ENCODE assay signal across 1 cellular context in the genomic region with DNA sequence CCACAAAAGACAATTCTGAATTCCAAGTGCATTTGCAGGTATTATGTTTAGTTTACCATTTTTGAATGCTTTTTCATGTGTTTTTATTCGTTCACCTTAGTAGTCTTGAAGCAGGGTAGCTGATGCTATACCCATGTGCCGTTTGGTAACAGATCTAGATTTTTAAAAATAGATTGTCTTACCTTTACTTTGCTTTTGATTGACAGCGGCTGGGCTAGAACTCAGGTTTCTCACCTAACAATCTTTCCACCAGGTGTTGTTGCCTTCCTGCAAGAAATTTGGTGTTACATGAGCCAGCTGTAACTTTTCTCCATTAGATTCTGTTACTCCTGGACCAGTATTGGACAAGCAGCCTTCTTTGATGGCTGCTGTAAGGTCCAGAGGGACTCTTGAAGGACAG.
TF ChIP-seq lines count a peak whose summit lies in the region.

No MANE protein-coding gene starts in this region.

TF ChIP-seq in endothelial cell of umbilical vein, 7 proteins besides CTCF, POLR2A, EP300 and RAD21:
- no peak for TF ChIP-seq MYC (IDR thresholded peaks at IDR 0.05; ENCODE audit: low read depth, low read length)
- TF ChIP-seq FOS (IDR thresholded peaks at IDR 0.05; ENCODE audit: borderline replicate concordance, insufficient read depth, low read length), result no peak
- no peak for TF ChIP-seq JUN (IDR thresholded peaks at IDR 0.05; ENCODE audit: borderline replicate concordance, insufficient read depth, insufficient read length, low read depth)
- TF ChIP-seq EZH2 (IDR thresholded peaks at IDR 0.05; ENCODE audit: borderline replicate concordance, low read depth, low read length, severe bottlenecking), result no peak
- TF ChIP-seq, protein P1, sequence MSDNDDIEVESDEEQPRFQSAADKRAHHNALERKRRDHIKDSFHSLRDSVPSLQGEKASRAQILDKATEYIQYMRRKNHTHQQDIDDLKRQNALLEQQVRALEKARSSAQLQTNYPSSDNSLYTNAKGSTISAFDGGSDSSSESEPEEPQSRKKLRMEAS (IDR thresholded peaks at IDR 0.05; ENCODE audit: insufficient read depth, insufficient read length), result no peak
